ENCODE assay signal across 8 cellular contexts in the genomic region with DNA sequence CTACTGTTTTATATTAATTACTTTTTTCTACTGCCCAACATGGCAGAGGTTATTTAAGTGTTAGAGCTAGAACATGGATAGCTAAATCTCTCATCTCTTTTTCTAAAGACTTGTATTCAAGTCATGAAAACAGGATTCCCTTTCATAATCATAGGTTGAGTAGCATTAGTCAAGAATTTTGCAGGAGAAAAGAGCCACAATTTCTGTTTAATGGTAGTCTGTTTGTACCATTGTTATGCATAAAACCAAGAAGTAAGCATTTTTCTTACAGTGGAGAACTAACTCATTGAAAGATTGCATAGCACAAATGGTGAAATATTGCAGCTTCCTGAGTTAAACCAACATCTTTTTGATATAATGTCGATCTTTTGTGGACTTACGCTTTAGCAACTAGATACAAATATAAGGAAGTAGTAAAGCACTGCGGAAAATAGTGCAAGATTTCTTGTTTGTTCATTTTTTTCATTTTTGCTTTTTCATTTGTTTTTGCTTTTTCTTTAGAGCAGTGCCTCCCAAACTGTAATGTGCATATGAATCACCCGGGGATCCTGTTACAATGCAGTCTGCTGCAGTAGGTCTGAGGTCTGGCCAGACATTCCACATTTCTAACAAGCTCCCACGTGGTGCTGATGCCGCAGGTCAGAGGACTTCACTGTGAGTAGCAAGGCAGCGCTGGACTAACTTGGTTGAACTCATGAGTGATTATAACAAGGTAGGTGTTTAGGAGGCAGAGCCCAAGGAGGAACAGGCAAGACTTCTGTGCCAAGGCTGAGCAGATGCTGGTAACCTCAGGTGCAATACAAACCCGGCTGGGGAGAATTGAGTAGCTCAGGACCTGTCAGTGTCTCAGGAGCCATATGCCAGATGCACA. TPM values are rescaled to one million over a fixed set of nuclear protein-coding genes. Genes with fewer than 3 reads are reported as not detected.
A peak's percentile ranks its signal among the peaks of the same experiment; 100 is the strongest.
DNase-seq lines count a peak whose midpoint lies in the region; ATAC-seq and TF ChIP-seq lines count a peak whose summit lies in the region.

No MANE protein-coding gene starts in this region.

- H3K4me1 Mint-ChIP-seq in stimulated activated naive CD8-positive, alpha-beta T cell treated with anti-CD3 and anti-CD28 coated beads, Interleukin-15, Interleukin-2, amounts not matched to agents 100 ng/mL and 50 ng/mL, for 24 hours (ENCODE audit: low read depth), result peaks cover 59% of the 10 kb centered on the region
- peaks cover 85% of the 10 kb centered on the region for H3K4me1 Mint-ChIP-seq in WTC11

- no peaks in the 10 kb centered on the region for H3K36me3 Mint-ChIP-seq in stimulated activated naive CD8-positive, alpha-beta T cell treated with anti-CD3 and anti-CD28 coated beads, Interleukin-15, Interleukin-2, amounts not matched to agents 100 ng/mL and 50 ng/mL, for 24 hours (ENCODE audit: low read depth)
- H3K36me3 Mint-ChIP-seq in WTC11, result no peaks in the 10 kb centered on the region

- no peaks in the 10 kb centered on the region for H3K9me3 Mint-ChIP-seq in stimulated activated naive CD8-positive, alpha-beta T cell treated with anti-CD3 and anti-CD28 coated beads, Interleukin-15, Interleukin-2, amounts not matched to agents 100 ng/mL and 50 ng/mL, for 24 hours
- no peaks in the 10 kb centered on the region for H3K9me3 Mint-ChIP-seq in WTC11

- H3K9me3 ChIP-seq in iPS-18a (ENCODE audit: control insufficient read depth, low read depth, low read length) (no peaks in the 10 kb centered on the region), MM.1S (replicated peaks; ENCODE audit: insufficient read depth, low read length) (no peaks in the 10 kb centered on the region)

- H3K27ac ChIP-seq in iPS-18a (ENCODE audit: low read length) (no peak overlapping the region), MM.1S (ENCODE audit: low read length) (no peak overlapping the region), coronary artery (peak overlapping the region in 1 of 2 donors; percentile 28)

- H3K79me2 ChIP-seq in MM.1S (ENCODE audit: low read length), result no peaks in the 10 kb centered on the region

- H3K4me3 Mint-ChIP-seq in stimulated activated naive CD8-positive, alpha-beta T cell treated with anti-CD3 and anti-CD28 coated beads, Interleukin-15, Interleukin-2, amounts not matched to agents 100 ng/mL and 50 ng/mL, for 24 hours, result peak overlapping the region; percentile 50
- H3K4me3 Mint-ChIP-seq in WTC11, result peak overlapping the region; percentile 66

- H3K4me2 ChIP-seq in MM.1S (ENCODE audit: low read depth, low read length), result no peak overlapping the region

- H3K4me3 ChIP-seq in iPS-18a (ENCODE audit: low read length) (peak overlapping the region; percentile 53), MM.1S (ENCODE audit: low read length) (no peak overlapping the region), coronary artery (no peak overlapping the region)

- H3K27ac Mint-ChIP-seq in stimulated activated naive CD8-positive, alpha-beta T cell treated with anti-CD3 and anti-CD28 coated beads, Interleukin-15, Interleukin-2, amounts not matched to agents 100 ng/mL and 50 ng/mL, for 24 hours, result peak overlapping the region; percentile 47
- peak overlapping the region; percentile 96 for H3K27ac Mint-ChIP-seq in WTC11

- POLR2A ChIA-PET in WTC11 (lab: Charles Lee), result interaction anchor here (0.5 kb wide), 1 partner anchor 12 kb away, joined by 3 read pairs; no protein-coding TSS in a partner anchor

- H3K27me3 ChIP-seq in iPS-18a (ENCODE audit: control insufficient read depth, insufficient read depth, low read length), result peaks cover 26% of the 10 kb centered on the region
- no peaks in the 10 kb centered on the region for H3K27me3 ChIP-seq in MM.1S (replicated peaks; ENCODE audit: insufficient read depth, low read length)

- no peak overlapping the region for H2AFZ ChIP-seq in MM.1S (ENCODE audit: low read length)

- H3K4me1 ChIP-seq in iPS-18a (ENCODE audit: control insufficient read depth, low read depth, low read length) (peaks cover 81% of the 10 kb centered on the region), MM.1S (ENCODE audit: low read length) (no peaks in the 10 kb centered on the region)

- no peaks in the 10 kb centered on the region for H4K20me1 ChIP-seq in MM.1S (ENCODE audit: insufficient read depth, low read length)

- H3K9ac ChIP-seq in iPS-18a (ENCODE audit: low read length), result peak overlapping the region; percentile 29
- no peak overlapping the region for H3K9ac ChIP-seq in MM.1S (ENCODE audit: low read length)

- no peaks in the 10 kb centered on the region for H3K9me2 ChIP-seq in MM.1S (replicated peaks; ENCODE audit: insufficient read depth, low read length)

- CTCF ChIA-PET in WTC11 (lab: Charles Lee), result interaction anchor here (0.7 to 1.1 kb wide), 6 partner anchors 9 to 425 kb away, joined by 3 to 5 read pairs (median 4); no protein-coding TSS in a partner anchor

- ATAC-seq in stimulated activated naive CD8-positive, alpha-beta T cell treated with anti-CD3 and anti-CD28 coated beads, Interleukin-15, Interleukin-2, amounts not matched to agents 100 U/mL and 50 U/mL, for 24 hours, result no peak
- ATAC-seq in WTC11 (peak; percentile 82), GM18502 (IDR thresholded peaks at IDR 0.05; ENCODE audit: poor library complexity, unreplicated experiment) (no peak), GM18519 (IDR thresholded peaks at IDR 0.05; ENCODE audit: low FRiP score, unreplicated experiment) (no peak)

- no peak for DNase-seq in stimulated activated naive CD8-positive, alpha-beta T cell treated with anti-CD3 and anti-CD28 coated beads, Interleukin-15, Interleukin-2, amounts not matched to agents 100 U/mL and 50 U/mL, for 24 hours
- peak; percentile 69 for DNase-seq in WTC11 (ENCODE audit: low spot score)
- DNase-seq in MM.1S, result no peak
- no peak for DNase-seq in coronary artery (ENCODE audit: low spot score)

- H3K27me3 Mint-ChIP-seq in stimulated activated naive CD8-positive, alpha-beta T cell treated with anti-CD3 and anti-CD28 coated beads, Interleukin-15, Interleukin-2, amounts not matched to agents 100 ng/mL and 50 ng/mL, for 24 hours, result no peaks in the 10 kb centered on the region
- H3K27me3 Mint-ChIP-seq in WTC11 (ENCODE audit: low read depth), result no peaks in the 10 kb centered on the region

- H3F3A ChIP-seq in MM.1S (ENCODE audit: insufficient read depth, low read length), result no peaks in the 10 kb centered on the region

- H3K36me3 ChIP-seq in iPS-18a (ENCODE audit: control insufficient read depth, low read depth, low read length) (no peaks in the 10 kb centered on the region), MM.1S (replicated peaks; ENCODE audit: insufficient read depth, low read length) (no peaks in the 10 kb centered on the region)

- no peak for TF ChIP-seq CTCF in WTC11 (IDR thresholded peaks at IDR 0.05)
- no peak for TF ChIP-seq CTCF in MM.1S (IDR thresholded peaks at IDR 0.05; ENCODE audit: low read length)
- no peak for TF ChIP-seq CTCF in coronary artery (IDR thresholded peaks at IDR 0.05)

TF ChIP-seq in WTC11, 78 proteins besides CTCF, POLR2A, EP300 and RAD21 (continues in another document):
- TF ChIP-seq SP1 (CRISPR knock-in tag; conservative IDR thresholded peaks at IDR 0.05) (0 out of 2 replicates have a peak, but pooled peaks have one; percentile 31), FOXK1 (CRISPR knock-in tag; IDR thresholded peaks at IDR 0.05) (0 out of 2 replicates have a peak, but pooled peaks have one; percentile 63), SMAD4 (CRISPR knock-in tag; IDR thresholded peaks at IDR 0.05) (no peak)
- TF ChIP-seq, protein P1, sequence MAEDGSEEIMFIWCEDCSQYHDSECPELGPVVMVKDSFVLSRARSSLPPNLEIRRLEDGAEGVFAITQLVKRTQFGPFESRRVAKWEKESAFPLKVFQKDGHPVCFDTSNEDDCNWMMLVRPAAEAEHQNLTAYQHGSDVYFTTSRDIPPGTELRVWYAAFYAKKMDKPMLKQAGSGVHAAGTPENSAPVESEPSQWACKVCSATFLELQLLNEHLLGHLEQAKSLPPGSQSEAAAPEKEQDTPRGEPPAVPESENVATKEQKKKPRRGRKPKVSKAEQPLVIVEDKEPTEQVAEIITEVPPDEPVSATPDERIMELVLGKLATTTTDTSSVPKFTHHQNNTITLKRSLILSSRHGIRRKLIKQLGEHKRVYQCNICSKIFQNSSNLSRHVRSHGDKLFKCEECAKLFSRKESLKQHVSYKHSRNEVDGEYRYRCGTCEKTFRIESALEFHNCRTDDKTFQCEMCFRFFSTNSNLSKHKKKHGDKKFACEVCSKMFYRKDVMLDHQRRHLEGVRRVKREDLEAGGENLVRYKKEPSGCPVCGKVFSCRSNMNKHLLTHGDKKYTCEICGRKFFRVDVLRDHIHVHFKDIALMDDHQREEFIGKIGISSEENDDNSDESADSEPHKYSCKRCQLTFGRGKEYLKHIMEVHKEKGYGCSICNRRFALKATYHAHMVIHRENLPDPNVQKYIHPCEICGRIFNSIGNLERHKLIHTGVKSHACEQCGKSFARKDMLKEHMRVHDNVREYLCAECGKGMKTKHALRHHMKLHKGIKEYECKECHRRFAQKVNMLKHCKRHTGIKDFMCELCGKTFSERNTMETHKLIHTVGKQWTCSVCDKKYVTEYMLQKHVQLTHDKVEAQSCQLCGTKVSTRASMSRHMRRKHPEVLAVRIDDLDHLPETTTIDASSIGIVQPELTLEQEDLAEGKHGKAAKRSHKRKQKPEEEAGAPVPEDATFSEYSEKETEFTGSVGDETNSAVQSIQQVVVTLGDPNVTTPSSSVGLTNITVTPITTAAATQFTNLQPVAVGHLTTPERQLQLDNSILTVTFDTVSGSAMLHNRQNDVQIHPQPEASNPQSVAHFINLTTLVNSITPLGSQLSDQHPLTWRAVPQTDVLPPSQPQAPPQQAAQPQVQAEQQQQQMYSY (CRISPR knock-in tag; IDR thresholded peaks at IDR 0.05), result no peak

RNA-seq across cellular contexts. Expression of a gene that starts 4.6 kb away (rescaled TPM):
- 25.3 to 33.1 TPM (median 27.2 TPM) in 3 replicates for total RNA-seq in WTC11 (2021)
